ENCODE assay signal across 13 cellular contexts in the genomic region with DNA sequence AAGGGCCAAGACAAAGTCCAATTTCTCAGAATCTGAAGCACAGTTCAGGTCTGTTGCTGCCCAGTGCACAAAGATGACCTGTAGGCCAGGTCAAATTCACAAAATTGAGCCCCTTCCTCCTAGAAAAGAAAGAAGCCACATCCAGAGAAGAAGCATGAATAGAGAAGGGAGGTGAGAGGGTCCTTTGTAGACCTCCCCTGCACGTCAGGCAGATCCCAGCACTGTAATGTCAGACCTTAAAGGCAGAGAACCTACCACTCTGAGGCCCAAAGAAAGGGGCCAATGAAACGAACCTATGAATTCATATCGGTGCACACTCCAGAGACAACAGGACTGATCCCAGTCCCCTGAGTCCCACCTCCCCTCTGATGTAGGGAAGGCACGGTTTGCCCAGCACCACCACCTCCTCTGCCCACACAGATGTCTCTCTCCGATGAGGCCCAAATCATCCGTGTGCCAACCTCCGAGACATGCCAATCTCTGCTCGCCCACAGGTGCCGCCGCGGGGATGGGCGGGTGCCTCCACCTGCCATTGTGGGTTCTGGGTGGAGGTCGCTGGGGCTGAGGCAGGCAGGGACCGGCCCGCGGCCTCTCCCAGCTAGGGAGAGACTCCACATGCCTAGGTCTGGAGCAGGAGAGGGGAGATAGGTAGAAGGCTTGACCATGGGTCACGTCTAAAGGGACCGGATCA. TPM values are rescaled to one million over a fixed set of nuclear protein-coding genes. Genes with fewer than 3 reads are reported as not detected.
DNase-seq lines count a peak whose midpoint lies in the region; ATAC-seq, FAIRE-seq and TF ChIP-seq lines count a peak whose summit lies in the region.
"Had no signal": no experiment of that assay in that cellular context is flagged by ENCODE, and none has a peak within 500 bp of the region (broad histone marks: within the 10 kb centered on the region; RNA-seq: fewer than 3 reads in every experiment).

No MANE protein-coding gene starts in this region.

- no peaks in the 10 kb centered on the region for H3K79me2 ChIP-seq in GM23338 (replicated peaks; ENCODE audit: insufficient read depth)

- peaks cover 32% of the 10 kb centered on the region for H3K4me1 ChIP-seq in GM23338 (ENCODE audit: insufficient read depth)
- H3K4me1 ChIP-seq in iPS-18a (ENCODE audit: control insufficient read depth, low read depth, low read length), result peaks cover 18% of the 10 kb centered on the region
- H3K4me1 ChIP-seq in rectal smooth muscle tissue (ENCODE audit: control insufficient read depth, insufficient read depth, low read length), result no peaks in the 10 kb centered on the region

- H3K9me3 ChIP-seq in iPS-18a (ENCODE audit: control insufficient read depth, low read depth, low read length), result no peaks in the 10 kb centered on the region
- H3K9me3 ChIP-seq: Peyer's patch had no signal

- H3K4me3 Mint-ChIP-seq in GM23338, result peak overlapping the region; percentile 47
- H3K4me3 Mint-ChIP-seq in activated T-helper 17 cell treated with anti-CD3 and anti-CD28 coated beads, Interleukin-2, amount 50 U/mL, for 72 hours, result peak overlapping the region; percentile 29
- H3K4me3 Mint-ChIP-seq: stimulated activated naive CD8-positive, alpha-beta T cell treated with anti-CD3 and anti-CD28 coated beads, Interleukin-15, Interleukin-2, amounts not matched to agents 100 ng/mL and 50 ng/mL, for 24 hours had no signal

- peak overlapping the region; percentile 17 for H3K9ac ChIP-seq in iPS-18a (ENCODE audit: low read length)
- no peak overlapping the region for H3K9ac ChIP-seq in rectal smooth muscle tissue (ENCODE audit: low read length)

- peaks cover 7% of the 10 kb centered on the region; the same call in 2 of the 3 replicates for H3K36me3 Mint-ChIP-seq in GM23338 (ENCODE audit: low read depth)
- no peaks in the 10 kb centered on the region for H3K36me3 Mint-ChIP-seq in activated T-helper 17 cell treated with anti-CD3 and anti-CD28 coated beads, Interleukin-2, amount 50 U/mL, for 72 hours (ENCODE audit: low read depth)

- peak overlapping the region; percentile 96 for H3K4me2 ChIP-seq in GM23338

- H2AFZ ChIP-seq in GM23338, result peak overlapping the region; percentile 95

- H3K4me1 Mint-ChIP-seq in GM23338, result peaks cover 34% of the 10 kb centered on the region
- H3K4me1 Mint-ChIP-seq in activated T-helper 17 cell treated with anti-CD3 and anti-CD28 coated beads, Interleukin-2, amount 50 U/mL, for 72 hours, result peaks cover 4% of the 10 kb centered on the region

- TF ChIP-seq CTCF in GM23338 (conservative IDR thresholded peaks at IDR 0.05; ENCODE audit: low read depth in 2 of 2) (no peak), D721Med (IDR thresholded peaks at IDR 0.05; ENCODE audit: insufficient read depth, missing control alignments) (no peak)

- no peaks in the 10 kb centered on the region for H4K20me1 ChIP-seq in GM23338 (replicated peaks; ENCODE audit: insufficient read depth)

- no peak for FAIRE-seq in D721Med (lab: Jason Lieb, UNC)

- H3K27me3 ChIP-seq in GM23338 (ENCODE audit: insufficient read depth) (peaks cover 70% of the 10 kb centered on the region), iPS-18a (ENCODE audit: control insufficient read depth, insufficient read depth, low read length) (peaks cover 62% of the 10 kb centered on the region), rectal smooth muscle tissue (ENCODE audit: control insufficient read depth, insufficient read depth, low read length) (peaks cover 29% of the 10 kb centered on the region)

- H3F3A ChIP-seq in GM23338 (replicated peaks; ENCODE audit: low read depth), result no peaks in the 10 kb centered on the region

- peaks cover 20% of the 10 kb centered on the region for H3K27me3 Mint-ChIP-seq in GM23338 (ENCODE audit: insufficient read depth, low read depth, poor library complexity)
- peaks cover 58% of the 10 kb centered on the region for H3K27me3 Mint-ChIP-seq in activated T-helper 17 cell treated with anti-CD3 and anti-CD28 coated beads, Interleukin-2, amount 50 U/mL, for 72 hours

- H3K9me3 Mint-ChIP-seq in GM23338, result peaks cover 10% of the 10 kb centered on the region; the same call in 2 of the 3 replicates
- H3K9me3 Mint-ChIP-seq in activated T-helper 17 cell treated with anti-CD3 and anti-CD28 coated beads, Interleukin-2, amount 50 U/mL, for 72 hours, result no peaks in the 10 kb centered on the region
- H3K9me3 Mint-ChIP-seq: activated T-helper 2 cell treated with anti-CD3 and anti-CD28 coated beads, Interferon-gamma antibody, Interleukin-2, Interleukin-4, amounts not matched to agents 10 μg/mL and 5 μg/mL and 100 μg/mL, durations not matched to agents 14 hours and 24 hours and 36 hours; stimulated activated naive CD8-positive, alpha-beta T cell treated with anti-CD3 and anti-CD28 coated beads, Interleukin-15, Interleukin-2, amounts not matched to agents 100 ng/mL and 50 ng/mL, for 24 hours had no signal

- no peak overlapping the region for H3K27ac ChIP-seq in GM23338 (ENCODE audit: low read depth)
- no peak overlapping the region for H3K27ac ChIP-seq in iPS-18a (ENCODE audit: low read length)
- no peak overlapping the region for H3K27ac ChIP-seq in rectal smooth muscle tissue (ENCODE audit: low read depth, low read length)
- H3K27ac ChIP-seq: Peyer's patch had no signal

- H3K36me3 ChIP-seq in GM23338 (ENCODE audit: insufficient read depth), result no peaks in the 10 kb centered on the region
- H3K36me3 ChIP-seq in iPS-18a (ENCODE audit: control insufficient read depth, low read depth, low read length), result no peaks in the 10 kb centered on the region
- H3K36me3 ChIP-seq in rectal smooth muscle tissue (ENCODE audit: control insufficient read depth, insufficient read depth, low read length), result no peaks in the 10 kb centered on the region
- H3K36me3 ChIP-seq: Peyer's patch had no signal

- peak overlapping the region; percentile 85 for H3K4me3 ChIP-seq in GM23338
- peak overlapping the region; percentile 78 for H3K4me3 ChIP-seq in iPS-18a (ENCODE audit: low read length)
- H3K4me3 ChIP-seq in rectal smooth muscle tissue (ENCODE audit: low read length), result peak overlapping the region; percentile 48

- H3K9me2 ChIP-seq in GM23338 (ENCODE audit: insufficient read depth), result no peaks in the 10 kb centered on the region

- DNase-seq in GM23338 (ENCODE audit: low spot score) (no peak), D721Med (ENCODE audit: insufficient read length, low spot score) (no peak), NCI-H446 treated with DMSO at 0.1 percent for 48 hours (lab: John Stamatoyannopoulos, UW) (no peak)
- DNase-seq in stimulated activated CD4-positive, alpha-beta T cell treated with anti-CD3 and anti-CD28 coated beads, Interleukin-12 subunit alpha, Interleukin-12 subunit beta, amount 100 ng/mL, for 4 hours, result no peak
- no peak for DNase-seq in stimulated activated CD4-positive, alpha-beta T cell treated with anti-CD3 and anti-CD28 coated beads, Interleukin-2, amount 100 ng/mL, for 24 hours
- DNase-seq: GOT3, NCI-H226, Peyer's patch had no signal

- H3K27ac Mint-ChIP-seq in GM23338, result no peak overlapping the region
- H3K27ac Mint-ChIP-seq in activated T-helper 17 cell treated with anti-CD3 and anti-CD28 coated beads, Interleukin-2, amount 50 U/mL, for 72 hours, result no peak overlapping the region
- H3K27ac Mint-ChIP-seq: activated T-helper 2 cell treated with anti-CD3 and anti-CD28 coated beads, Interferon-gamma antibody, Interleukin-2, Interleukin-4, amounts not matched to agents 10 μg/mL and 5 μg/mL and 100 μg/mL, durations not matched to agents 14 hours and 24 hours and 36 hours; stimulated activated naive CD8-positive, alpha-beta T cell treated with anti-CD3 and anti-CD28 coated beads, Interleukin-15, Interleukin-2, amounts not matched to agents 100 ng/mL and 50 ng/mL, for 24 hours had no signal

- ATAC-seq in GM23338, result peak; percentile 31
- no peak for ATAC-seq in activated T-helper 17 cell treated with anti-CD3 and anti-CD28 coated beads, Interleukin-2, amount 50 U/mL, for 72 hours (replicated peaks)

TF ChIP-seq in GM23338, 12 proteins besides CTCF, POLR2A, EP300 and RAD21 (continues in another document):
- no peak for TF ChIP-seq EZH2 (IDR thresholded peaks at IDR 0.05; ENCODE audit: low read depth, unreplicated experiment)
- TF ChIP-seq, protein P1, sequence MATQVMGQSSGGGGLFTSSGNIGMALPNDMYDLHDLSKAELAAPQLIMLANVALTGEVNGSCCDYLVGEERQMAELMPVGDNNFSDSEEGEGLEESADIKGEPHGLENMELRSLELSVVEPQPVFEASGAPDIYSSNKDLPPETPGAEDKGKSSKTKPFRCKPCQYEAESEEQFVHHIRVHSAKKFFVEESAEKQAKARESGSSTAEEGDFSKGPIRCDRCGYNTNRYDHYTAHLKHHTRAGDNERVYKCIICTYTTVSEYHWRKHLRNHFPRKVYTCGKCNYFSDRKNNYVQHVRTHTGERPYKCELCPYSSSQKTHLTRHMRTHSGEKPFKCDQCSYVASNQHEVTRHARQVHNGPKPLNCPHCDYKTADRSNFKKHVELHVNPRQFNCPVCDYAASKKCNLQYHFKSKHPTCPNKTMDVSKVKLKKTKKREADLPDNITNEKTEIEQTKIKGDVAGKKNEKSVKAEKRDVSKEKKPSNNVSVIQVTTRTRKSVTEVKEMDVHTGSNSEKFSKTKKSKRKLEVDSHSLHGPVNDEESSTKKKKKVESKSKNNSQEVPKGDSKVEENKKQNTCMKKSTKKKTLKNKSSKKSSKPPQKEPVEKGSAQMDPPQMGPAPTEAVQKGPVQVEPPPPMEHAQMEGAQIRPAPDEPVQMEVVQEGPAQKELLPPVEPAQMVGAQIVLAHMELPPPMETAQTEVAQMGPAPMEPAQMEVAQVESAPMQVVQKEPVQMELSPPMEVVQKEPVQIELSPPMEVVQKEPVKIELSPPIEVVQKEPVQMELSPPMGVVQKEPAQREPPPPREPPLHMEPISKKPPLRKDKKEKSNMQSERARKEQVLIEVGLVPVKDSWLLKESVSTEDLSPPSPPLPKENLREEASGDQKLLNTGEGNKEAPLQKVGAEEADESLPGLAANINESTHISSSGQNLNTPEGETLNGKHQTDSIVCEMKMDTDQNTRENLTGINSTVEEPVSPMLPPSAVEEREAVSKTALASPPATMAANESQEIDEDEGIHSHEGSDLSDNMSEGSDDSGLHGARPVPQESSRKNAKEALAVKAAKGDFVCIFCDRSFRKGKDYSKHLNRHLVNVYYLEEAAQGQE (IDR thresholded peaks at IDR 0.05; ENCODE audit: unreplicated experiment), result no peak

RNA-seq across cellular contexts. Expression of a gene that starts 42.2 kb away (rescaled TPM):
- 12.8 and 13.1 TPM in 2 replicates for total RNA-seq in GM23338 (2014; rRNA removed; shearing (Covaris generic))
- polyA plus RNA-seq in GM23338 (2016; fragmentation: Nextera tagmentation; extraction: Ambion mirVana), result 9.3 TPM in 2 replicates
- total RNA-seq in activated T-helper 17 cell treated with anti-CD3 and anti-CD28 coated beads, Interleukin-2, amount 50 U/mL, for 72 hours, result 10 to 100 TPM; 16.6 to 28.5 TPM

RNA-seq across cellular contexts. Expression of a gene that starts 55.7 kb away (rescaled TPM):
- total RNA-seq in GM23338 (2014; rRNA removed; shearing (Covaris generic)), result 33.6 and 69.2 TPM in 2 replicates
- 74.4 and 82.3 TPM in 2 replicates for polyA plus RNA-seq in GM23338 (2016; fragmentation: Nextera tagmentation; extraction: Ambion mirVana)
- 10 to 100 TPM; 15.5 to 40.5 TPM for total RNA-seq in activated T-helper 17 cell treated with anti-CD3 and anti-CD28 coated beads, Interleukin-2, amount 50 U/mL, for 72 hours
